In the genomic region with DNA sequence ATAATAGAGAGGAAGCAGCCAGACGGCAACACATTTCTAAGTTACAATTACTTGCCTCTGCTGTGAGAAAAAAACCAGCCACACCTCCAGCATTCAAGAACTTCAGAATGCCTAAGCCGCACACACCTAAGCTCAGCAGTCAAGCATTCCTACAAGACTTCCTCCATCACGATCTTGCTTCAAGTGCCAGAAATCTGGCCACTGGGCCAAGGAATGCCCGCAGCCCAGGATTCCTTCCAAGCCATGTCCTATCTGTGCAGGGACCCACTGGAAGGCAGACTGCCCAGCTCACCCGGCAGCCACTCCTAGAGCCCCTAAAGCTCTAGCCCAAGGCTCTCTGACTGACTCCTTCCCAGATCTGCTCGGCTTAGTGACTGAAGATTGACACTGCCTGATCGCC, we compare ENCODE assay signal across 7 cellular contexts. TPM values are rescaled to one million over a fixed set of nuclear protein-coding genes. Genes with fewer than 3 reads are reported as not detected.
"Had no signal": no experiment of that assay in that cellular context is flagged by ENCODE, and none has a peak within 500 bp of the region (broad histone marks: within the 10 kb centered on the region; RNA-seq: fewer than 3 reads in every experiment).

No MANE protein-coding gene starts in this region.

RNA-seq across cellular contexts. Expression of a gene that starts 58.1 kb away (rescaled TPM):
- total RNA-seq: activated B cell treated with CpG ODN at 0.5 μM for 24 hours; activated CD4-positive, alpha-beta memory T cell treated with anti-CD3 and anti-CD28 coated beads, Interleukin-2, amount 10 ng/mL, durations not matched to agents 7 days and 5 days; activated CD4-positive, alpha-beta T cell treated with anti-CD3 and anti-CD28 coated beads, Interleukin-2, amount 10 ng/mL, durations not matched to agents 7 days and 5 days; activated CD8-positive, alpha-beta memory T cell treated with anti-CD3 and anti-CD28 coated beads, Interleukin-2, amount 10 ng/mL, durations not matched to agents 7 days and 5 days; activated CD8-positive, alpha-beta T cell treated with anti-CD3 and anti-CD28 coated beads, Interleukin-2, amount 10 ng/mL, durations not matched to agents 7 days and 5 days; T-helper 17 cell; T-helper 2 cell treated with Interferon-gamma antibody and Interleukin-4, amounts not matched to agents 100 ng/mL and 5 ng/mL, for 36 hours had no signal
